ENCODE assay signal across 1 cellular context in the genomic region with DNA sequence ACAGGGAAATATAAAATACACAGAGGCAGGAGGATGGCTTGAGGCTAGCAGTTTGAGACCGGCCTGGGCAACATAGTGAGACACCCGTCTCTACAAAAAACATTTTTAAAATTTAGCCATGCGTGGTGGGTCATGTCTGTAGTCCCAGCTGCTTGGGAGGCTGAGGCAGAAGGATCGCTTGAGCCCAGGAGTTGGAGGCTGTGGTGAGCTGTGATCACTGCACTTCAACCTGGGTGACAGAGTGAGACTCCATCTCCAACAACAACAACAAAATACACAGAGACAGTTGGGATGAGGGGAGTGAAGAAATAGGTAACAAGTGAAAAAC.
TF ChIP-seq lines count a peak whose summit lies in the region.

No MANE protein-coding gene starts in this region.

TF ChIP-seq in K562, 482 proteins besides CTCF, POLR2A, EP300 and RAD21:
- TF ChIP-seq IRF2 (CRISPR knock-in tag; IDR thresholded peaks at IDR 0.05) (no peak), SOX6 (IDR thresholded peaks at IDR 0.05) (no peak), MCM7 (IDR thresholded peaks at IDR 0.05) (no peak)
TF ChIP-seq in K562: peak in this region for 0.
